Comparison of ENCODE assay signal across 9 cellular contexts in genomic region chr14:75222208-75222701, GRCh38. TPM values are rescaled to one million over a fixed set of nuclear protein-coding genes. Genes with fewer than 3 reads are reported as not detected.
DNase-seq lines count a peak whose midpoint lies in the region; ATAC-seq and TF ChIP-seq lines count a peak whose summit lies in the region.
"Had no signal": no experiment of that assay in that cellular context is flagged by ENCODE, and none has a peak within 500 bp of the region (broad histone marks: within the 10 kb centered on the region; RNA-seq: fewer than 3 reads in every experiment).

No MANE protein-coding gene starts in this region.

- intact Hi-C loops in posterior cingulate gyrus (cut with DNase I): no loop called here

- H3K4me3 Mint-ChIP-seq in activated T-cell treated with anti-CD3 and anti-CD28 coated beads, Interleukin-2, amount 50 U/mL, for 4 hours: no peak overlapping the region

- H3K4me1 ChIP-seq in mesodermal cell (ENCODE audit: control insufficient read depth, insufficient read depth, low read length, poor library complexity, severe bottlenecking): peaks cover 17% of the 10 kb centered on the region
- H3K4me1 ChIP-seq: prostate gland had no signal

- no peaks in the 10 kb centered on the region for H3K9me3 ChIP-seq in mesodermal cell (ENCODE audit: control insufficient read depth, low read length)
- H3K9me3 ChIP-seq: prostate gland had no signal

- H3K36me3 ChIP-seq in brain microvascular endothelial cell (replicated peaks) (no peaks in the 10 kb centered on the region), mesodermal cell (ENCODE audit: control insufficient read depth, insufficient read depth, low read length) (no peaks in the 10 kb centered on the region)
- H3K36me3 ChIP-seq: prostate gland had no signal

- no peak for ATAC-seq in activated T-cell treated with anti-CD3 and anti-CD28 coated beads, Interleukin-2, amount 50 U/mL, for 4 hours
- ATAC-seq in HG02973 (IDR thresholded peaks at IDR 0.05; ENCODE audit: unreplicated experiment): no peak

- DNase-seq in GM10266 (ENCODE audit: extremely low spot score): peak; percentile 48
- peak; percentile 98 for DNase-seq in HPDE6-E6E7 (ENCODE audit: extremely low spot score)
- peak; percentile 95 for DNase-seq in brain microvascular endothelial cell
- no peak for DNase-seq in activated T-cell treated with anti-CD3 and anti-CD28 coated beads, Interleukin-2, amount 50 U/mL, for 4 hours
- no peak for DNase-seq in posterior cingulate gyrus
- no peak for DNase-seq in activated gamma-delta T cell treated with Interleukin-2 at 50 U/mL for 16 hours

- no peaks in the 10 kb centered on the region for H3K27me3 Mint-ChIP-seq in activated T-cell treated with anti-CD3 and anti-CD28 coated beads, Interleukin-2, amount 50 U/mL, for 4 hours (ENCODE audit: low read depth)

- H3K36me3 Mint-ChIP-seq in activated T-cell treated with anti-CD3 and anti-CD28 coated beads, Interleukin-2, amount 50 U/mL, for 4 hours (ENCODE audit: insufficient read depth): no peaks in the 10 kb centered on the region

- in situ Hi-C loops in brain microvascular endothelial cell (cut with HindIII; ENCODE audit: low pct_ligation_motif_present, low sequenced_read_pairs): no loop called here

- no peaks in the 10 kb centered on the region for H3K27me3 ChIP-seq in brain microvascular endothelial cell (replicated peaks)

- H3K27ac ChIP-seq in brain microvascular endothelial cell: peak overlapping the region; percentile 84
- peak overlapping the region; percentile 66 for H3K27ac ChIP-seq in mesodermal cell (ENCODE audit: low read depth, low read length, severe bottlenecking)
- H3K27ac ChIP-seq: prostate gland had no signal

- H3K4me1 Mint-ChIP-seq in activated T-cell treated with anti-CD3 and anti-CD28 coated beads, Interleukin-2, amount 50 U/mL, for 4 hours (ENCODE audit: low read depth): peaks cover 8% of the 10 kb centered on the region

- TF ChIP-seq CTCF in GM10266 (IDR thresholded peaks at IDR 0.05; ENCODE audit: control insufficient read depth, insufficient read depth, low read depth, missing control alignments): peak; percentile 22
- peak; percentile 21 for TF ChIP-seq CTCF in brain microvascular endothelial cell (IDR thresholded peaks at IDR 0.05; ENCODE audit: low read depth, low read length, missing control alignments)

- H3K9me3 Mint-ChIP-seq in activated T-cell treated with anti-CD3 and anti-CD28 coated beads, Interleukin-2, amount 50 U/mL, for 4 hours: no peaks in the 10 kb centered on the region

- peak overlapping the region; percentile 5 for H3K4me3 ChIP-seq in brain microvascular endothelial cell (ENCODE audit: low read depth, low read length)
- H3K4me3 ChIP-seq in mesodermal cell (ENCODE audit: extremely low read depth, insufficient read depth, low read length, poor library complexity, severe bottlenecking): peak overlapping the region; percentile 0
- H3K4me3 ChIP-seq: prostate gland had no signal

- 74 to 82% methylated on average over 3 to 4 of the region's 12 CpGs for WGBS in mesodermal cell (ENCODE audit: insufficient coverage in 2 of 2), 2 experiments

RNA-seq across cellular contexts. Expression of gene TMED10, which starts 45.8 kb away (rescaled TPM):
- polyA plus RNA-seq in mesodermal cell (2013, experiment 1 of 2): 196 TPM
- polyA plus RNA-seq in mesodermal cell (2013, experiment 2 of 2): 165 TPM
- total RNA-seq in activated T-cell treated with anti-CD3 and anti-CD28 coated beads, Interleukin-2, amount 50 U/mL, for 4 hours: 100 to 1,000 TPM; 184 to 196 (median 195) TPM

RNA-seq across cellular contexts. Expression of gene FOS, which starts 56.4 kb away (rescaled TPM):
- polyA plus RNA-seq in mesodermal cell (2013, experiment 1 of 2): 20.6 TPM
- polyA plus RNA-seq in mesodermal cell (2013, experiment 2 of 2): 26.8 TPM
- 10 to 100 TPM; 16.8 to 19.5 (median 18.1) TPM for total RNA-seq in activated T-cell treated with anti-CD3 and anti-CD28 coated beads, Interleukin-2, amount 50 U/mL, for 4 hours

Comparison
In these comparisons a context has a peak if more than half of its experiments do, and no peak if none do; other contexts are left out.
1. DNase-seq: peak in GM10266 (single experiment), HPDE6-E6E7 (single experiment) and brain microvascular endothelial cell (single experiment); none in activated T-cell treated with anti-CD3 and anti-CD28 coated beads, Interleukin-2, amount 50 U/mL, for 4 hours (single experiment), posterior cingulate gyrus (0 of 10) and activated gamma-delta T cell treated with Interleukin-2 at 50 U/mL for 16 hours (single experiment).